In genomic region chr1:27148591-27148990, GRCh38 we compare ENCODE assay signal across 16 cellular contexts. TPM values are rescaled to one million over a fixed set of nuclear protein-coding genes. Genes with fewer than 3 reads are reported as not detected.
DNase-seq lines count a peak whose midpoint lies in the region; ATAC-seq and TF ChIP-seq lines count a peak whose summit lies in the region.
"Had no signal": no experiment of that assay in that cellular context is flagged by ENCODE, and none has a peak within 500 bp of the region (broad histone marks: within the 10 kb centered on the region; RNA-seq: fewer than 3 reads in every experiment).

No MANE protein-coding gene starts in this region.

- H3K18ac ChIP-seq in neuronal stem cell (ENCODE audit: low read length) = no peak overlapping the region

- H3K79me1 ChIP-seq in neuronal stem cell (ENCODE audit: low read depth, low read length) = peaks cover 4% of the 10 kb centered on the region

- H3K23ac ChIP-seq in neuronal stem cell (ENCODE audit: low read depth, low read length, poor library complexity) = no peak overlapping the region

- no peak overlapping the region for H2BK120ac ChIP-seq in neuronal stem cell (ENCODE audit: low read depth, low read length)

- no peak overlapping the region for H2BK15ac ChIP-seq in neuronal stem cell (ENCODE audit: low read length)

- no peak overlapping the region for H3K4ac ChIP-seq in neuronal stem cell (ENCODE audit: low read length)

- no peaks in the 10 kb centered on the region for H3K9me3 ChIP-seq in heart right ventricle
- no peaks in the 10 kb centered on the region for H3K9me3 ChIP-seq in right cardiac atrium (ENCODE audit: control insufficient read depth, low read length)
- H3K9me3 ChIP-seq in thymus (ENCODE audit: control insufficient read depth) = no peaks in the 10 kb centered on the region
- H3K9me3 ChIP-seq in gastroesophageal sphincter = no peaks in the 10 kb centered on the region
- H3K9me3 ChIP-seq in neuronal stem cell (replicated peaks in 1 of 2; ENCODE audit: control insufficient read depth in 2 of 2, insufficient read depth in 1 of 2, low read depth in 1 of 2, low read length in 2 of 2) = peaks cover 0 to 3% of the 10 kb centered on the region in 2 donors
- H3K9me3 ChIP-seq: MG63, vagina had no signal

- TF ChIP-seq EP300 in gastroesophageal sphincter (IDR thresholded peaks at IDR 0.05) = no peak

- H2BK12ac ChIP-seq in neuronal stem cell (ENCODE audit: low read length) = no peak overlapping the region

- H3K14ac ChIP-seq in neuronal stem cell (ENCODE audit: low read length) = no peak overlapping the region

- no peak overlapping the region for H2AK5ac ChIP-seq in neuronal stem cell (ENCODE audit: low read depth, low read length)

- H4K91ac ChIP-seq in neuronal stem cell (ENCODE audit: low read depth, low read length, poor library complexity) = no peak overlapping the region

- no peak overlapping the region for H3K4me3 ChIP-seq in heart right ventricle
- H3K4me3 ChIP-seq in right cardiac atrium (ENCODE audit: low read length) = no peak overlapping the region
- no peak overlapping the region for H3K4me3 ChIP-seq in thymus (ENCODE audit: low read length)
- H3K4me3 ChIP-seq in gastroesophageal sphincter = no peak overlapping the region
- H3K4me3 ChIP-seq in neuronal stem cell (ENCODE audit: low read length in 2 of 2) = no peak overlapping the region
- H3K4me3 ChIP-seq: MG63, vagina had no signal

- no peak overlapping the region for H3K9ac ChIP-seq in neuronal stem cell (ENCODE audit: low read depth, low read length, poor library complexity)

- H3K27ac ChIP-seq in heart right ventricle (peak overlapping the region in 6 of 10 donors; percentile 12 to 64 (median 50)), right cardiac atrium (ENCODE audit: low read length) (peak overlapping the region; percentile 55), thymus (ENCODE audit: low read depth) (peak overlapping the region; percentile 37), gastroesophageal sphincter (no peak overlapping the region), neuronal stem cell (replicated peaks; ENCODE audit: low read length) (no peak overlapping the region)
- H3K27ac ChIP-seq: foreskin keratinocyte, vagina had no signal

- H4K8ac ChIP-seq in neuronal stem cell (ENCODE audit: low read depth, low read length) = no peak overlapping the region

- intact Hi-C loops in heart right ventricle (cut with DNase I) (no loop called here), Right ventricle myocardium inferior (cut with DNase I) (no loop called here), right cardiac atrium (cut with DNase I) (no loop called here)

- no peak overlapping the region for H2BK5ac ChIP-seq in neuronal stem cell (ENCODE audit: low read length)

- no peak overlapping the region for H3K4me2 ChIP-seq in neuronal stem cell (ENCODE audit: insufficient read depth, low read length, poor library complexity, severe bottlenecking)

- H3K4me1 ChIP-seq in heart right ventricle (peaks cover 24 to 91% (median 80%) of the 10 kb centered on the region in 9 donors), right cardiac atrium (ENCODE audit: control insufficient read depth, insufficient read depth, low read length) (peaks cover 28% of the 10 kb centered on the region), thymus (ENCODE audit: control insufficient read depth, insufficient read depth, low read length) (peaks cover 16% of the 10 kb centered on the region), gastroesophageal sphincter (peaks cover 0 to 84% (median 28%) of the 10 kb centered on the region in 3 donors), neuronal stem cell (ENCODE audit: control insufficient read depth in 2 of 2, insufficient read depth in 1 of 2, low read depth in 1 of 2, low read length in 2 of 2) (peaks cover 14 to 19% of the 10 kb centered on the region in 2 donors)

- peaks cover 0 to 2% (median 0%) of the 10 kb centered on the region in 9 donors for H3K36me3 ChIP-seq in heart right ventricle
- peaks cover 4% of the 10 kb centered on the region for H3K36me3 ChIP-seq in thymus (ENCODE audit: control insufficient read depth, insufficient read depth)
- no peaks in the 10 kb centered on the region for H3K36me3 ChIP-seq in gastroesophageal sphincter
- peaks cover 0 to 11% of the 10 kb centered on the region in 2 donors for H3K36me3 ChIP-seq in neuronal stem cell (replicated peaks in 1 of 2; ENCODE audit: control insufficient read depth in 2 of 2, insufficient read depth in 2 of 2, low read length in 2 of 2)
- H3K36me3 ChIP-seq: MG63, vagina had no signal

- no peak for TF ChIP-seq POLR2A in gastroesophageal sphincter (IDR thresholded peaks at IDR 0.05)

- no peak overlapping the region for H2AFZ ChIP-seq in neuronal stem cell (ENCODE audit: low read length)

- ATAC-seq in heart right ventricle (no peak), Right ventricle myocardium inferior (no peak), right cardiac atrium (no peak), gastroesophageal sphincter (no peak)
- ATAC-seq: foreskin keratinocyte, Panc1 had no signal

- TF ChIP-seq CTCF in heart right ventricle (IDR thresholded peaks at IDR 0.05) (no peak), gastroesophageal sphincter (IDR thresholded peaks at IDR 0.05) (no peak)

- H3K27me3 ChIP-seq in heart right ventricle (no peaks in the 10 kb centered on the region), right cardiac atrium (ENCODE audit: control insufficient read depth, insufficient read depth) (no peaks in the 10 kb centered on the region), thymus (ENCODE audit: control insufficient read depth, insufficient read depth) (no peaks in the 10 kb centered on the region), gastroesophageal sphincter (no peaks in the 10 kb centered on the region), neuronal stem cell (ENCODE audit: control insufficient read depth in 3 of 3, insufficient read depth in 3 of 3, low read depth in 1 of 3, low read length in 3 of 3) (no peaks in the 10 kb centered on the region)
- H3K27me3 ChIP-seq: foreskin keratinocyte, MG63, vagina had no signal

- DNase-seq in heart right ventricle (no peak), Right ventricle myocardium inferior (ENCODE audit: missing footprints) (no peak), NCI-H69 (lab: John Stamatoyannopoulos, UW) (peak; percentile 46), right cardiac atrium (no peak), neuronal stem cell (ENCODE audit: low spot score) (no peak), NCI-H226 (no peak)
- DNase-seq: activated naive CD4-positive, alpha-beta T cell treated with anti-CD3 and anti-CD28 coated beads for 36 hours; foreskin keratinocyte; H7; mammary epithelial cell; MG63; SW 1271 had no signal

- 71 to 89% methylated on average over 2 of the region's 2 CpGs for WGBS in heart right ventricle, 2 donors
- 61% methylated on average over 2 of the region's 2 CpGs for WGBS in right cardiac atrium
- WGBS in thymus = 99% methylated on average over 2 of the region's 2 CpGs
- 33% methylated on average over 1 of the region's 2 CpGs; no CpG with 5 or more reads in 1 of the 2 donors for WGBS in gastroesophageal sphincter (ENCODE audit: low coverage in 1 of 2), 2 donors
- no CpG with 5 or more reads among the region's 2 CpGs for WGBS in neuronal stem cell (ENCODE audit: extremely low coverage in 2 of 2, insufficient read length in 2 of 2, insufficient replicate concordance in 1 of 2), 2 donors

RNA-seq across cellular contexts. Expression of gene SLC9A1, which starts 6.3 kb away (rescaled TPM):
- total RNA-seq in heart right ventricle (10 to 100 TPM in 9 of 10 donors, 1 to 10 TPM in 1; 9.4 to 34.4 (median 22.1) TPM), Right ventricle myocardium inferior (20.2 TPM), right cardiac atrium (10 to 100 TPM; 22.8 to 39.3 (median 35.4) TPM), gastroesophageal sphincter (10 to 100 TPM in 3 of 4 donors, 1 to 10 TPM in 1; 7.2 to 27.8 (median 17.1) TPM)
- polyA plus RNA-seq in heart right ventricle (10 to 100 TPM; 11.3 TPM), right cardiac atrium (21.5 TPM), thymus (11.1 TPM)
- 9.4 TPM for polyA plus RNA-seq in neuronal stem cell (2013, experiment 1 of 2)
- 9.4 TPM for polyA plus RNA-seq in neuronal stem cell (2013, experiment 2 of 2)

Comparison
In these comparisons a context has a peak if more than half of its experiments do, and no peak if none do; other contexts are left out.
1. H3K27ac ChIP-seq: peak in heart right ventricle (6 of 10), right cardiac atrium (single experiment) and thymus (single experiment); none in gastroesophageal sphincter (0 of 4) and neuronal stem cell (single experiment).